Comparison of ENCODE assay signal across 10 cellular contexts in genomic region chr1:62689524-62689923, GRCh38. TPM values are rescaled to one million over a fixed set of nuclear protein-coding genes. Genes with fewer than 3 reads are reported as not detected.
DNase-seq lines count a peak whose midpoint lies in the region; ATAC-seq, FAIRE-seq and TF ChIP-seq lines count a peak whose summit lies in the region.
"Had no signal": no experiment of that assay in that cellular context is flagged by ENCODE, and none has a peak within 500 bp of the region (broad histone marks: within the 10 kb centered on the region; RNA-seq: fewer than 3 reads in every experiment).

No MANE protein-coding gene starts in this region.

- in situ Hi-C loops in brain microvascular endothelial cell (cut with HindIII; ENCODE audit: low pct_ligation_motif_present, low sequenced_read_pairs), result no loop called here

- CTCF ChIA-PET in A549 (lab: Yijun Ruan, JAX), result interaction anchor here (1.2 kb wide), 1 partner anchor 57 kb away, joined by 3 read pairs; no protein-coding TSS in a partner anchor

- ATAC-seq in A549 (no peak), lower lobe of right lung (no peak)

- TF ChIP-seq EP300 in A549 (IDR thresholded peaks at IDR 0.05), result no peak

- TF ChIP-seq CTCF in A549 (IDR thresholded peaks at IDR 0.05) (no peak), HFFc6 (IDR thresholded peaks at IDR 0.05) (no peak), brain microvascular endothelial cell (IDR thresholded peaks at IDR 0.05; ENCODE audit: low read depth, low read length, missing control alignments) (no peak), lower lobe of right lung (IDR thresholded peaks at IDR 0.05) (no peak)

- no peak for TF ChIP-seq RAD21 in A549 (conservative IDR thresholded peaks at IDR 0.05 in 1 of 2, IDR thresholded peaks at IDR 0.05 in 1 of 2)

- no peaks in the 10 kb centered on the region for H3K36me3 Mint-ChIP-seq in HFFc6 (ENCODE audit: low read depth)
- no peaks in the 10 kb centered on the region for H3K36me3 Mint-ChIP-seq in immature natural killer cell

- H3K27me3 Mint-ChIP-seq in HFFc6 (ENCODE audit: insufficient read depth), result no peaks in the 10 kb centered on the region; the same call in 1 of the 2 replicates
- H3K27me3 Mint-ChIP-seq in immature natural killer cell (ENCODE audit: low read depth in 3 of 3), result peaks cover 0 to 5% (median 4%) of the 10 kb centered on the region in 3 donors
- H3K27me3 Mint-ChIP-seq: dendritic cell treated with granulocyte-macrophage colony-stimulating factor and Interleukin-4, amounts not matched to agents 40 ng/mL and 50 ng/mL, for 4 days had no signal

- H3K9me3 Mint-ChIP-seq in HFFc6, result no peaks in the 10 kb centered on the region
- no peaks in the 10 kb centered on the region for H3K9me3 Mint-ChIP-seq in immature natural killer cell
- H3K9me3 Mint-ChIP-seq: dendritic cell treated with granulocyte-macrophage colony-stimulating factor and Interleukin-4, amounts not matched to agents 40 ng/mL and 50 ng/mL, for 4 days had no signal

- H3K4me3 ChIP-seq in A549 (no peak overlapping the region), brain microvascular endothelial cell (ENCODE audit: low read depth, low read length) (peak overlapping the region; percentile 26), lower lobe of right lung (no peak overlapping the region)

- FAIRE-seq in A549 (lab: Jason Lieb, UNC), result no peak

- no peak overlapping the region for H3K27ac ChIP-seq in A549
- H3K27ac ChIP-seq in brain microvascular endothelial cell, result peak overlapping the region; percentile 47
- H3K27ac ChIP-seq in lower lobe of right lung, result peak overlapping the region; percentile 14

- POLR2A ChIA-PET in A549 (lab: Yijun Ruan, JAX), result no interaction called here

- H3K27ac Mint-ChIP-seq in HFFc6 (peak overlapping the region; percentile 89), immature natural killer cell (no peak overlapping the region)

- H3K9me3 ChIP-seq in A549 (no peaks in the 10 kb centered on the region), lower lobe of right lung (no peaks in the 10 kb centered on the region)

- intact Hi-C loops in lower lobe of right lung (cut with DNase I), result no loop called here

- H3K4me1 ChIP-seq in A549 (peaks cover 26% of the 10 kb centered on the region), lower lobe of right lung (peaks cover 39% of the 10 kb centered on the region)

- peak overlapping the region; percentile 76; the same call in 2 of the 3 replicates for H3K4me2 ChIP-seq in A549

- H3K4me1 Mint-ChIP-seq in HFFc6 (ENCODE audit: low read depth) (peaks cover 70% of the 10 kb centered on the region), immature natural killer cell (peaks cover 14 to 21% of the 10 kb centered on the region in 2 donors)

- no peak for TF ChIP-seq POLR2A in A549 (IDR thresholded peaks at IDR 0.05; ENCODE audit: low read length)

- 64% methylated on average over 1 of the region's 1 CpG for WGBS in A549 (ENCODE audit: missing lambda C conversion rate)

- peak overlapping the region; percentile 96 for H3K4me3 Mint-ChIP-seq in HFFc6
- peak overlapping the region in 2 of 5 donors; percentile 55 to 90 for H3K4me3 Mint-ChIP-seq in immature natural killer cell

- H3K27me3 ChIP-seq in brain microvascular endothelial cell (replicated peaks), result no peaks in the 10 kb centered on the region
- H3K27me3 ChIP-seq in lower lobe of right lung (ENCODE audit: low read depth), result no peaks in the 10 kb centered on the region

- H3K36me3 ChIP-seq in brain microvascular endothelial cell (replicated peaks) (no peaks in the 10 kb centered on the region), lower lobe of right lung (no peaks in the 10 kb centered on the region)

- DNase-seq in A549 (ENCODE audit: low read depth in 1 of 2, low spot score in 1 of 2), result no peak
- peak; percentile 82 for DNase-seq in HFFc6
- DNase-seq in brain microvascular endothelial cell, result peak; percentile 36
- no peak for DNase-seq in lower lobe of right lung
- no peak for DNase-seq in NCI-H2196 treated with DMSO at 0.1 percent for 48 hours (lab: John Stamatoyannopoulos, UW; ENCODE audit: unreplicated experiment)
- DNase-seq in immature natural killer cell, result no peak
- DNase-seq in activated CD4-positive, alpha-beta T cell treated with anti-CD3 and anti-CD28 coated beads, Interleukin-2, amount 50 U/mL, for 1 hour, result no peak
- no peak for DNase-seq in NCI-H510A (lab: John Stamatoyannopoulos, UW)
- DNase-seq: Karpas-422 had no signal

TF ChIP-seq in A549, 52 proteins besides CTCF, POLR2A, EP300 and RAD21:
- TF ChIP-seq TP53 (CRISPR knock-in tag; IDR thresholded peaks at IDR 0.05), result no peak
- no peak for TF ChIP-seq GATA3 (IDR thresholded peaks at IDR 0.05; ENCODE audit: borderline replicate concordance)
- TF ChIP-seq SMC3 (IDR thresholded peaks at IDR 0.05), result no peak
- no peak for TF ChIP-seq EHMT2 (IDR thresholded peaks at IDR 0.05; ENCODE audit: low read depth)
- no peak for TF ChIP-seq CBX8 (IDR thresholded peaks at IDR 0.05)
- no peak for TF ChIP-seq HMGXB4 (CRISPR knock-in tag; IDR thresholded peaks at IDR 0.05; ENCODE audit: borderline replicate concordance)
- TF ChIP-seq MAX (IDR thresholded peaks at IDR 0.05), result no peak
- TF ChIP-seq ATOH8 (CRISPR knock-in tag; IDR thresholded peaks at IDR 0.05; ENCODE audit: low read depth), result no peak
TF ChIP-seq in A549: peak in this region for 0.

RNA-seq across cellular contexts. Expression of gene DOCK7, which starts 1.3 kb away (rescaled TPM):
- polyA plus RNA-seq in A549 (2011; rRNA removed) (33.3 and 39.1 TPM in 2 replicates), A549 (2017; fragmentation: RNase III; extraction: RNeasy Plus Mini Kit Qiagen cat#74134 plus additional on column Dnase treatment) (19.9 to 31.1 TPM (median 25.5 TPM) in 3 replicates), immature natural killer cell (1 to 10 TPM in 2 of 3 donors, under 1 TPM in 1; 0.55 to 1.6 (median 1.5) TPM)
- polyA plus RNA-seq in A549 (2012; cell fraction: cytosol; rRNA removed), result 9.4 and 11.4 TPM in 2 replicates
- polyA plus RNA-seq in A549 (2012; cell fraction: nucleus; rRNA removed), result 6.6 and 8.3 TPM in 2 replicates
- polyA minus RNA-seq in A549 (2011; rRNA and poly(A)+ RNA removed), result 38.1 and 55.7 TPM in 2 replicates
- total RNA-seq in HFFc6 (2021; fragmentation: NEBNext Ultra II Directional; extraction: Animal tissue kit (Norgen Biotek cat#: 25700)), result 100 to 1,000 TPM in 3 of 6 experiments, 10 to 100 TPM in 3; 93.3 to 115 (median 105) TPM
- 36.5 TPM for total RNA-seq in lower lobe of right lung

Comparison
In these comparisons a context has a peak if more than half of its experiments do, and no peak if none do; other contexts are left out.
1. DNase-seq: peak in HFFc6 (single experiment) and brain microvascular endothelial cell (single experiment); none in A549 (0 of 2), lower lobe of right lung (single experiment), NCI-H2196 treated with DMSO at 0.1 percent for 48 hours (single experiment), immature natural killer cell (0 of 3), activated CD4-positive, alpha-beta T cell treated with anti-CD3 and anti-CD28 coated beads, Interleukin-2, amount 50 U/mL, for 1 hour (single experiment) and NCI-H510A (single experiment).
2. H3K27ac ChIP-seq: peak in brain microvascular endothelial cell (single experiment) and lower lobe of right lung (single experiment); none in A549 (0 of 2).